ENCODE assay signal across 23 cellular contexts in genomic region chr9:109729513-109729912, GRCh38. TPM values are rescaled to one million over a fixed set of nuclear protein-coding genes. Genes with fewer than 3 reads are reported as not detected.
"Had no signal": no experiment of that assay in that cellular context is flagged by ENCODE, and none has a peak within 500 bp of the region (broad histone marks: within the 10 kb centered on the region; RNA-seq: fewer than 3 reads in every experiment).

No MANE protein-coding gene starts in this region.

- H3K27ac ChIP-seq: colonic mucosa, foreskin keratinocyte, gastroesophageal sphincter, heart left ventricle, hepatocyte, left ventricle myocardium inferior, lower lobe of right lung had no signal

- H3K36me3 ChIP-seq: colonic mucosa, gastroesophageal sphincter, heart left ventricle, left ventricle myocardium inferior, lower lobe of right lung had no signal

- H3K79me2 ChIP-seq: hepatocyte had no signal

- H3K9me3 ChIP-seq: colonic mucosa, gastroesophageal sphincter, heart left ventricle, left ventricle myocardium inferior, lower lobe of right lung had no signal

- H3K4me2 ChIP-seq: hepatocyte had no signal

- H3K4me3 Mint-ChIP-seq: dendritic cell treated with granulocyte-macrophage colony-stimulating factor and Interleukin-4, amounts not matched to agents 40 ng/mL and 50 ng/mL, for 4 days; effector memory CD8-positive, alpha-beta T cell; endodermal cell; immature natural killer cell; memory B cell; naive thymus-derived CD4-positive, alpha-beta T cell had no signal

- H3K4me1 Mint-ChIP-seq: endodermal cell, immature natural killer cell, memory B cell had no signal

- H3K36me3 Mint-ChIP-seq: immature natural killer cell; memory B cell; naive thymus-derived CD4-positive, alpha-beta T cell had no signal

- H2AFZ ChIP-seq: hepatocyte had no signal

- H3K4me3 ChIP-seq: colonic mucosa, gastroesophageal sphincter, heart left ventricle, hepatocyte, left ventricle myocardium inferior, lower lobe of right lung had no signal

- H3K9me3 Mint-ChIP-seq: dendritic cell treated with granulocyte-macrophage colony-stimulating factor and Interleukin-4, amounts not matched to agents 40 ng/mL and 50 ng/mL, for 4 days; effector memory CD8-positive, alpha-beta T cell; endodermal cell; memory B cell had no signal

- H3K4me1 ChIP-seq: colonic mucosa, gastroesophageal sphincter, lower lobe of right lung had no signal

- H3K27me3 ChIP-seq: colonic mucosa, gastroesophageal sphincter, heart left ventricle, hepatocyte had no signal

- ATAC-seq: effector memory CD8-positive, alpha-beta T cell; esophagus mucosa; foreskin keratinocyte; gastroesophageal sphincter; heart left ventricle; naive thymus-derived CD4-positive, alpha-beta T cell had no signal

- DNase-seq: cortex of kidney; effector CD8-positive, alpha-beta T cell; effector memory CD8-positive, alpha-beta T cell; endodermal cell; erythroblast; heart left ventricle; hypothalamus; immature natural killer cell; islet precursor cell; kidney; kidney glomerular epithelial cell; left ventricle myocardium inferior; lower lobe of right lung; mesendoderm; midbrain; naive thymus-derived CD4-positive, alpha-beta T cell had no signal

- H3K27ac Mint-ChIP-seq: dendritic cell treated with granulocyte-macrophage colony-stimulating factor and Interleukin-4, amounts not matched to agents 40 ng/mL and 50 ng/mL, for 4 days; effector memory CD8-positive, alpha-beta T cell; endodermal cell; immature natural killer cell; memory B cell; naive thymus-derived CD4-positive, alpha-beta T cell had no signal

RNA-seq across cellular contexts. Expression of gene PALM2AKAP2, which starts 50.5 kb away (rescaled TPM):
- total RNA-seq: naive thymus-derived CD4-positive, alpha-beta T cell had no signal
